ENCODE assay signal across 8 cellular contexts in the genomic region with DNA sequence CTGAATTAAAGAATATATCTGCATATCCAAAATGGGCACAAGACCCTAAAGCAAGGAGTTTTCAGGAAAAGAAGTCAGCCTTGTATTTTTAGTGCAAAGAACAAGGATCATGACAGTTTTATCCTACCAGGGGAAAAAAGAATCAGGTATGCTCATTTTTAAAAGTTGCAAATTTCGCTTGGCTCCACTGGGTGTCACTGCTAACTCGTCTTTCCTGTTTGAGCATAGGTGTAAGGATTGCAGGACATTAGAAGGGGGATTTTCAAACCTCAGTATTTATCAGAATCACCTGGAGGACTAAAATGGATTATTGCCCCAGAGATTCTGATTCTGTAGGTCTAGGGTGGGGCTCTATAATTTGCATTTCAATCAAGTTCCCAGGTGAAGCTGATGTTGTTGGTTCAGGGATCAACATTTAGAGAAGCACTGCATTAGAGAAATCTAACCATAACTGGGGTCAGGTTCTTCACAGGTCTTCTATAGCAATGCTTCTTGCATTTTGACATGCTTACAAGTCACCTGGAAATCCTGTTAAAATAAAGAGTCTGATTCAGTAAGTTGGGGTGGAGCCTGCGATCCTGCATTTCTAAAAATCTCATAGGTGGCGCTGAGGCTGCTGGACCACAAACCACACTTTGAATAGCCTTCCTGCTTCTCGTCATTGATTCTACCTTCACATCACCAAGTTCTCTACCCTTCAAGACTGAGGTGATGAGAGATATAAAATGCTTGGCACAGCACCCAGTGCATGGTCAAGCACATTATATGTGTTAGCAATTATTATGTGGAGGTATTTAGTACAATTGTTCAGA. TPM values are rescaled to one million over a fixed set of nuclear protein-coding genes. Genes with fewer than 3 reads are reported as not detected.
DNase-seq lines count a peak whose midpoint lies in the region; ATAC-seq and TF ChIP-seq lines count a peak whose summit lies in the region.

No MANE protein-coding gene starts in this region.

- H3K4me3 Mint-ChIP-seq in glutamatergic neuron (ENCODE audit: unreplicated experiment) = no peak overlapping the region

- H3K27ac ChIP-seq in A673 (ENCODE audit: low read depth, low read length, poor library complexity, severe bottlenecking) = no peak overlapping the region
- no peak overlapping the region for H3K27ac ChIP-seq in KMS-11
- no peak overlapping the region for H3K27ac ChIP-seq in uterus

- ATAC-seq in GM21381 (IDR thresholded peaks at IDR 0.05; ENCODE audit: unreplicated experiment) (no peak), sciatic nerve (no peak)

- no peaks in the 10 kb centered on the region for H3K36me3 Mint-ChIP-seq in glutamatergic neuron (ENCODE audit: unreplicated experiment)

- BruUV-seq in A673 (replicated peaks; lab: Mats Ljungman, UMichigan) = no TSS peak

- peak; percentile 58 for DNase-seq in A673 (ENCODE audit: low spot score)
- peak; percentile 35 for DNase-seq in RPMI8226
- no peak for DNase-seq in glutamatergic neuron
- no peak for DNase-seq in uterus
- no peak for DNase-seq in sciatic nerve (ENCODE audit: low spot score)

- intact Hi-C loops in A673 (cut with micrococcal nuclease; ENCODE audit: unreplicated experiment) (loop anchor here (1.0 to 5.0 kb wide), 3 partner anchors 167 to 1426 kb away; no protein-coding TSS in a partner anchor), uterus (cut with DNase I; ENCODE audit: low total_unique reads) (no loop called here), sciatic nerve (cut with DNase I) (no loop called here)

- no peak overlapping the region for H3K4me3 ChIP-seq in A673 (ENCODE audit: low read depth, low read length, poor library complexity, severe bottlenecking)
- H3K4me3 ChIP-seq in KMS-11 (IDR thresholded peaks at IDR 0.05; ENCODE audit: insufficient read depth, low read depth, low read length) = no peak overlapping the region
- H3K4me3 ChIP-seq in uterus = no peak overlapping the region

- CTCF ChIA-PET in A673 (lab: Charles Lee) = no interaction called here

- H3K9ac ChIP-seq in KMS-11 = no peak overlapping the region

- H3K79me2 ChIP-seq in KMS-11 (ENCODE audit: insufficient read depth, low read depth) = no peaks in the 10 kb centered on the region

- H3K4me2 ChIP-seq in KMS-11 = peak overlapping the region; percentile 17; the same call in 1 of the 2 replicates

- TF ChIP-seq CTCF in A673 (conservative IDR thresholded peaks at IDR 0.05; ENCODE audit: low read depth, low read length) = peak; percentile 71
- TF ChIP-seq CTCF in GM12874 (IDR thresholded peaks at IDR 0.05; ENCODE audit: insufficient read depth, low read depth, low read length) = peak; percentile 33; the same call in 1 of the 2 replicates
- peak; percentile 86 for TF ChIP-seq CTCF in KMS-11 (conservative IDR thresholded peaks at IDR 0.05; ENCODE audit: low read depth, low read length)
- TF ChIP-seq CTCF in glutamatergic neuron (IDR thresholded peaks at IDR 0.05; ENCODE audit: partially characterized antibody, unreplicated experiment) = peak; percentile 20
- no peak for TF ChIP-seq CTCF in uterus (IDR thresholded peaks at IDR 0.05)

- H3K27me3 ChIP-seq in A673 (replicated peaks; ENCODE audit: insufficient read depth, low read depth, low read length, poor library complexity) (no peaks in the 10 kb centered on the region), KMS-11 (ENCODE audit: insufficient read depth, low read depth) (no peaks in the 10 kb centered on the region), uterus (no peaks in the 10 kb centered on the region)

- peaks cover 8% of the 10 kb centered on the region for H3K4me1 ChIP-seq in A673 (ENCODE audit: insufficient read depth, low read length, poor library complexity, severe bottlenecking)
- peaks cover 8% of the 10 kb centered on the region for H3K4me1 ChIP-seq in KMS-11 (ENCODE audit: low read depth, poor library complexity, severe bottlenecking)
- H3K4me1 ChIP-seq in uterus = no peaks in the 10 kb centered on the region

- H3K36me3 ChIP-seq in A673 (ENCODE audit: insufficient read depth, low read length, poor library complexity, severe bottlenecking) (peaks cover 5% of the 10 kb centered on the region), KMS-11 (ENCODE audit: insufficient read depth) (no peaks in the 10 kb centered on the region), uterus (no peaks in the 10 kb centered on the region)

- H3K27ac Mint-ChIP-seq in glutamatergic neuron (ENCODE audit: unreplicated experiment) = no peak overlapping the region

- H3K9me3 Mint-ChIP-seq in glutamatergic neuron (ENCODE audit: unreplicated experiment) = no peaks in the 10 kb centered on the region

- no peaks in the 10 kb centered on the region for H3K9me3 ChIP-seq in A673 (ENCODE audit: low read depth, low read length, poor library complexity, severe bottlenecking)
- no peaks in the 10 kb centered on the region for H3K9me3 ChIP-seq in uterus

- POLR2A ChIA-PET in A673 (lab: Charles Lee; ENCODE audit: low non-redundant PET) = no interaction called here

- H3K4me1 Mint-ChIP-seq in glutamatergic neuron (ENCODE audit: low read depth, unreplicated experiment) = no peaks in the 10 kb centered on the region

- peak overlapping the region; percentile 1; the same call in 1 of the 2 replicates for H2AFZ ChIP-seq in KMS-11 (ENCODE audit: low read depth)

- H3K27me3 Mint-ChIP-seq in glutamatergic neuron (ENCODE audit: unreplicated experiment) = no peaks in the 10 kb centered on the region

- TF ChIP-seq POLR2A in uterus (IDR thresholded peaks at IDR 0.05) = no peak

- H4K20me1 ChIP-seq in KMS-11 (ENCODE audit: insufficient read depth) = no peaks in the 10 kb centered on the region

RNA-seq across cellular contexts. Expression of gene NUF2, which starts 39.6 kb away (rescaled TPM):
- total RNA-seq in A673 (2021) (89.3 and 91.6 TPM in 2 replicates), glutamatergic neuron (ENCODE audit: unreplicated experiment) (5.8 TPM), uterus (10 to 100 TPM in 1 of 4 donors, under 1 TPM in 1, not detected in 2; 0.73 to 20.5 TPM), sciatic nerve (0.49 TPM)

Comparison
In these comparisons a context has a peak if more than half of its experiments do, and no peak if none do; other contexts are left out.
1. DNase-seq: peak in A673 (single experiment) and RPMI8226 (single experiment); none in glutamatergic neuron (single experiment), uterus (0 of 2) and sciatic nerve (single experiment).
2. CTCF ChIP-seq: peak in A673 (single experiment), GM12874 (single experiment), KMS-11 (single experiment) and glutamatergic neuron (single experiment); none in uterus (0 of 4).